3 cellular contexts compared by ENCODE assay signal in genomic region chr16:49720225-49720624, GRCh38.
TF ChIP-seq lines count a peak whose summit lies in the region.

No MANE protein-coding gene starts in this region.

TF ChIP-seq in GM23338, 12 proteins besides CTCF, POLR2A, EP300 and RAD21 (continues in another document):
- TF ChIP-seq STAT1 (IDR thresholded peaks at IDR 0.05; ENCODE audit: unreplicated experiment), result no peak
- no peak for TF ChIP-seq CREB1 (CRISPR knock-in tag; IDR thresholded peaks at IDR 0.05; ENCODE audit: low read depth)
- TF ChIP-seq ZNF331 (CRISPR knock-in tag; IDR thresholded peaks at IDR 0.05; ENCODE audit: low read depth), result no peak
- TF ChIP-seq, protein P1, sequence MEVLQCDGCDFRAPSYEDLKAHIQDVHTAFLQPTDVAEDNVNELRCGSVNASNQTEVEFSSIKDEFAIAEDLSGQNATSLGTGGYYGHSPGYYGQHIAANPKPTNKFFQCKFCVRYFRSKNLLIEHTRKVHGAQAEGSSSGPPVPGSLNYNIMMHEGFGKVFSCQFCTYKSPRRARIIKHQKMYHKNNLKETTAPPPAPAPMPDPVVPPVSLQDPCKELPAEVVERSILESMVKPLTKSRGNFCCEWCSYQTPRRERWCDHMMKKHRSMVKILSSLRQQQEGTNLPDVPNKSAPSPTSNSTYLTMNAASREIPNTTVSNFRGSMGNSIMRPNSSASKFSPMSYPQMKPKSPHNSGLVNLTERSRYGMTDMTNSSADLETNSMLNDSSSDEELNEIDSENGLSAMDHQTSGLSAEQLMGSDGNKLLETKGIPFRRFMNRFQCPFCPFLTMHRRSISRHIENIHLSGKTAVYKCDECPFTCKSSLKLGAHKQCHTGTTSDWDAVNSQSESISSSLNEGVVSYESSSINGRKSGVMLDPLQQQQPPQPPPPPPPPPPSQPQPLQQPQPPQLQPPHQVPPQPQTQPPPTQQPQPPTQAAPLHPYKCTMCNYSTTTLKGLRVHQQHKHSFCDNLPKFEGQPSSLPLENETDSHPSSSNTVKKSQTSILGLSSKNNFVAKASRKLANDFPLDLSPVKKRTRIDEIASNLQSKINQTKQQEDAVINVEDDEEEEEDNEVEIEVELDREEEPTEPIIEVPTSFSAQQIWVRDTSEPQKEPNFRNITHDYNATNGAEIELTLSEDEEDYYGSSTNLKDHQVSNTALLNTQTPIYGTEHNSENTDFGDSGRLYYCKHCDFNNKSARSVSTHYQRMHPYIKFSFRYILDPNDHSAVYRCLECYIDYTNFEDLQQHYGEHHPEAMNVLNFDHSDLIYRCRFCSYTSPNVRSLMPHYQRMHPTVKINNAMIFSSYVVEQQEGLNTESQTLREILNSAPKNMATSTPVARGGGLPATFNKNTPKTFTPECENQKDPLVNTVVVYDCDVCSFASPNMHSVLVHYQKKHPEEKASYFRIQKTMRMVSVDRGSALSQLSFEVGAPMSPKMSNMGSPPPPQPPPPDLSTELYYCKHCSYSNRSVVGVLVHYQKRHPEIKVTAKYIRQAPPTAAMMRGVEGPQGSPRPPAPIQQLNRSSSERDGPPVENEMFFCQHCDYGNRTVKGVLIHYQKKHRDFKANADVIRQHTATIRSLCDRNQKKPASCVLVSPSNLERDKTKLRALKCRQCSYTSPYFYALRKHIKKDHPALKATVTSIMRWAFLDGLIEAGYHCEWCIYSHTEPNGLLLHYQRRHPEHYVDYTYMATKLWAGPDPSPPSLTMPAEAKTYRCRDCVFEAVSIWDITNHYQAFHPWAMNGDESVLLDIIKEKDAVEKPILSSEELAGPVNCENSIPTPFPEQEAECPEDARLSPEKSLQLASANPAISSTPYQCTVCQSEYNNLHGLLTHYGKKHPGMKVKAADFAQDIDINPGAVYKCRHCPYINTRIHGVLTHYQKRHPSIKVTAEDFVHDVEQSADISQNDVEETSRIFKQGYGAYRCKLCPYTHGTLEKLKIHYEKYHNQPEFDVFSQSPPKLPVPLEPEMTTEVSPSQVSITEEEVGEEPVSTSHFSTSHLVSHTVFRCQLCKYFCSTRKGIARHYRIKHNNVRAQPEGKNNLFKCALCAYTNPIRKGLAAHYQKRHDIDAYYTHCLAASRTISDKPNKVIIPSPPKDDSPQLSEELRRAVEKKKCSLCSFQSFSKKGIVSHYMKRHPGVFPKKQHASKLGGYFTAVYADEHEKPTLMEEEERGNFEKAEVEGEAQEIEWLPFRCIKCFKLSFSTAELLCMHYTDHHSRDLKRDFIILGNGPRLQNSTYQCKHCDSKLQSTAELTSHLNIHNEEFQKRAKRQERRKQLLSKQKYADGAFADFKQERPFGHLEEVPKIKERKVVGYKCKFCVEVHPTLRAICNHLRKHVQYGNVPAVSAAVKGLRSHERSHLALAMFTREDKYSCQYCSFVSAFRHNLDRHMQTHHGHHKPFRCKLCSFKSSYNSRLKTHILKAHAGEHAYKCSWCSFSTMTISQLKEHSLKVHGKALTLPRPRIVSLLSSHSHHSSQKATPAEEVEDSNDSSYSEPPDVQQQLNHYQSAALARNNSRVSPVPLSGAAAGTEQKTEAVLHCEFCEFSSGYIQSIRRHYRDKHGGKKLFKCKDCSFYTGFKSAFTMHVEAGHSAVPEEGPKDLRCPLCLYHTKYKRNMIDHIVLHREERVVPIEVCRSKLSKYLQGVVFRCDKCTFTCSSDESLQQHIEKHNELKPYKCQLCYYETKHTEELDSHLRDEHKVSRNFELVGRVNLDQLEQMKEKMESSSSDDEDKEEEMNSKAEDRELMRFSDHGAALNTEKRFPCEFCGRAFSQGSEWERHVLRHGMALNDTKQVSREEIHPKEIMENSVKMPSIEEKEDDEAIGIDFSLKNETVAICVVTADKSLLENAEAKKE (CRISPR knock-in tag; IDR thresholded peaks at IDR 0.05), result no peak
- no peak for TF ChIP-seq ZNF114 (CRISPR knock-in tag; IDR thresholded peaks at IDR 0.05)
- no peak for TF ChIP-seq EZH2 (IDR thresholded peaks at IDR 0.05; ENCODE audit: low read depth, unreplicated experiment)
- TF ChIP-seq NANOG (IDR thresholded peaks at IDR 0.05; ENCODE audit: borderline replicate concordance), result no peak

TF ChIP-seq in HCT116, 20 proteins besides CTCF, POLR2A, EP300 and RAD21:
- TF ChIP-seq, protein P2, sequence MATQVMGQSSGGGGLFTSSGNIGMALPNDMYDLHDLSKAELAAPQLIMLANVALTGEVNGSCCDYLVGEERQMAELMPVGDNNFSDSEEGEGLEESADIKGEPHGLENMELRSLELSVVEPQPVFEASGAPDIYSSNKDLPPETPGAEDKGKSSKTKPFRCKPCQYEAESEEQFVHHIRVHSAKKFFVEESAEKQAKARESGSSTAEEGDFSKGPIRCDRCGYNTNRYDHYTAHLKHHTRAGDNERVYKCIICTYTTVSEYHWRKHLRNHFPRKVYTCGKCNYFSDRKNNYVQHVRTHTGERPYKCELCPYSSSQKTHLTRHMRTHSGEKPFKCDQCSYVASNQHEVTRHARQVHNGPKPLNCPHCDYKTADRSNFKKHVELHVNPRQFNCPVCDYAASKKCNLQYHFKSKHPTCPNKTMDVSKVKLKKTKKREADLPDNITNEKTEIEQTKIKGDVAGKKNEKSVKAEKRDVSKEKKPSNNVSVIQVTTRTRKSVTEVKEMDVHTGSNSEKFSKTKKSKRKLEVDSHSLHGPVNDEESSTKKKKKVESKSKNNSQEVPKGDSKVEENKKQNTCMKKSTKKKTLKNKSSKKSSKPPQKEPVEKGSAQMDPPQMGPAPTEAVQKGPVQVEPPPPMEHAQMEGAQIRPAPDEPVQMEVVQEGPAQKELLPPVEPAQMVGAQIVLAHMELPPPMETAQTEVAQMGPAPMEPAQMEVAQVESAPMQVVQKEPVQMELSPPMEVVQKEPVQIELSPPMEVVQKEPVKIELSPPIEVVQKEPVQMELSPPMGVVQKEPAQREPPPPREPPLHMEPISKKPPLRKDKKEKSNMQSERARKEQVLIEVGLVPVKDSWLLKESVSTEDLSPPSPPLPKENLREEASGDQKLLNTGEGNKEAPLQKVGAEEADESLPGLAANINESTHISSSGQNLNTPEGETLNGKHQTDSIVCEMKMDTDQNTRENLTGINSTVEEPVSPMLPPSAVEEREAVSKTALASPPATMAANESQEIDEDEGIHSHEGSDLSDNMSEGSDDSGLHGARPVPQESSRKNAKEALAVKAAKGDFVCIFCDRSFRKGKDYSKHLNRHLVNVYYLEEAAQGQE (IDR thresholded peaks at IDR 0.05; ENCODE audit: low read depth), result no peak
- TF ChIP-seq CEBPB (IDR thresholded peaks at IDR 0.05; ENCODE audit: low read depth) (no peak), TCF7L2 (IDR thresholded peaks at IDR 0.05; ENCODE audit: borderline replicate concordance, extremely low read depth, insufficient read depth, insufficient read length) (no peak), YY1 (IDR thresholded peaks at IDR 0.05; ENCODE audit: extremely low read depth, insufficient replicate concordance, low read depth, low read length) (no peak), EZH2 (IDR thresholded peaks at IDR 0.05) (no peak), FOSL1 (IDR thresholded peaks at IDR 0.05; ENCODE audit: low read depth) (no peak), POLR2AphosphoS5 (IDR thresholded peaks at IDR 0.05; ENCODE audit: low read depth, low read length) (no peak), JUND (IDR thresholded peaks at IDR 0.05) (no peak)
- TF ChIP-seq, protein P3, sequence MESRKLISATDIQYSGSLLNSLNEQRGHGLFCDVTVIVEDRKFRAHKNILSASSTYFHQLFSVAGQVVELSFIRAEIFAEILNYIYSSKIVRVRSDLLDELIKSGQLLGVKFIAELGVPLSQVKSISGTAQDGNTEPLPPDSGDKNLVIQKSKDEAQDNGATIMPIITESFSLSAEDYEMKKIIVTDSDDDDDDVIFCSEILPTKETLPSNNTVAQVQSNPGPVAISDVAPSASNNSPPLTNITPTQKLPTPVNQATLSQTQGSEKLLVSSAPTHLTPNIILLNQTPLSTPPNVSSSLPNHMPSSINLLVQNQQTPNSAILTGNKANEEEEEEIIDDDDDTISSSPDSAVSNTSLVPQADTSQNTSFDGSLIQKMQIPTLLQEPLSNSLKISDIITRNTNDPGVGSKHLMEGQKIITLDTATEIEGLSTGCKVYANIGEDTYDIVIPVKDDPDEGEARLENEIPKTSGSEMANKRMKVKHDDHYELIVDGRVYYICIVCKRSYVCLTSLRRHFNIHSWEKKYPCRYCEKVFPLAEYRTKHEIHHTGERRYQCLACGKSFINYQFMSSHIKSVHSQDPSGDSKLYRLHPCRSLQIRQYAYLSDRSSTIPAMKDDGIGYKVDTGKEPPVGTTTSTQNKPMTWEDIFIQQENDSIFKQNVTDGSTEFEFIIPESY (IDR thresholded peaks at IDR 0.05; ENCODE audit: extremely low read depth, insufficient replicate concordance, low read length), result no peak
- TF ChIP-seq, protein P4, sequence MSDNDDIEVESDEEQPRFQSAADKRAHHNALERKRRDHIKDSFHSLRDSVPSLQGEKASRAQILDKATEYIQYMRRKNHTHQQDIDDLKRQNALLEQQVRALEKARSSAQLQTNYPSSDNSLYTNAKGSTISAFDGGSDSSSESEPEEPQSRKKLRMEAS (IDR thresholded peaks at IDR 0.05), result no peak

TF ChIP-seq in H1, 55 proteins besides CTCF, POLR2A, EP300 and RAD21:
- TF ChIP-seq, protein P4 (IDR thresholded peaks at IDR 0.05), result no peak
- TF ChIP-seq CBX8 (IDR thresholded peaks at IDR 0.05; ENCODE audit: borderline replicate concordance, low read depth, low read length), result no peak
- TF ChIP-seq, protein P5, sequence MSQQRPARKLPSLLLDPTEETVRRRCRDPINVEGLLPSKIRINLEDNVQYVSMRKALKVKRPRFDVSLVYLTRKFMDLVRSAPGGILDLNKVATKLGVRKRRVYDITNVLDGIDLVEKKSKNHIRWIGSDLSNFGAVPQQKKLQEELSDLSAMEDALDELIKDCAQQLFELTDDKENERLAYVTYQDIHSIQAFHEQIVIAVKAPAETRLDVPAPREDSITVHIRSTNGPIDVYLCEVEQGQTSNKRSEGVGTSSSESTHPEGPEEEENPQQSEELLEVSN (IDR thresholded peaks at IDR 0.05), result no peak
- TF ChIP-seq SIX5 (IDR thresholded peaks at IDR 0.05; ENCODE audit: low read depth, low read length), result no peak
- TF ChIP-seq ATF2 (IDR thresholded peaks at IDR 0.05; ENCODE audit: low read length), result no peak
- TF ChIP-seq CTBP2 (IDR thresholded peaks at IDR 0.05; ENCODE audit: borderline replicate concordance, insufficient read depth, insufficient read length, low read length), result no peak
- no peak for TF ChIP-seq BCL11A (IDR thresholded peaks at IDR 0.05; ENCODE audit: low read depth in 2 of 2, low read length in 2 of 2)
- TF ChIP-seq GABPA (IDR thresholded peaks at IDR 0.05; ENCODE audit: borderline replicate concordance, insufficient read depth, low read length), result no peak
- no peak for TF ChIP-seq ASH2L (IDR thresholded peaks at IDR 0.05; ENCODE audit: low read length)
- no peak for TF ChIP-seq EZH2 (IDR thresholded peaks at IDR 0.05; ENCODE audit: low read depth, low read length, severe bottlenecking)
- TF ChIP-seq TAF1 (IDR thresholded peaks at IDR 0.05; ENCODE audit: low read depth, low read length), result no peak
- TF ChIP-seq NANOG (IDR thresholded peaks at IDR 0.05; ENCODE audit: insufficient read depth, low read depth, low read length, poor library complexity, severe bottlenecking), result no peak
- TF ChIP-seq CREB1 (IDR thresholded peaks at IDR 0.05), result no peak
- TF ChIP-seq RXRA (IDR thresholded peaks at IDR 0.05; ENCODE audit: insufficient read depth, low read depth, low read length), result no peak
- TF ChIP-seq RBBP5 (IDR thresholded peaks at IDR 0.05; ENCODE audit: borderline replicate concordance, low read depth, low read length), result no peak
- TF ChIP-seq SP2 (IDR thresholded peaks at IDR 0.05; ENCODE audit: low read length), result no peak
